In the genomic region with DNA sequence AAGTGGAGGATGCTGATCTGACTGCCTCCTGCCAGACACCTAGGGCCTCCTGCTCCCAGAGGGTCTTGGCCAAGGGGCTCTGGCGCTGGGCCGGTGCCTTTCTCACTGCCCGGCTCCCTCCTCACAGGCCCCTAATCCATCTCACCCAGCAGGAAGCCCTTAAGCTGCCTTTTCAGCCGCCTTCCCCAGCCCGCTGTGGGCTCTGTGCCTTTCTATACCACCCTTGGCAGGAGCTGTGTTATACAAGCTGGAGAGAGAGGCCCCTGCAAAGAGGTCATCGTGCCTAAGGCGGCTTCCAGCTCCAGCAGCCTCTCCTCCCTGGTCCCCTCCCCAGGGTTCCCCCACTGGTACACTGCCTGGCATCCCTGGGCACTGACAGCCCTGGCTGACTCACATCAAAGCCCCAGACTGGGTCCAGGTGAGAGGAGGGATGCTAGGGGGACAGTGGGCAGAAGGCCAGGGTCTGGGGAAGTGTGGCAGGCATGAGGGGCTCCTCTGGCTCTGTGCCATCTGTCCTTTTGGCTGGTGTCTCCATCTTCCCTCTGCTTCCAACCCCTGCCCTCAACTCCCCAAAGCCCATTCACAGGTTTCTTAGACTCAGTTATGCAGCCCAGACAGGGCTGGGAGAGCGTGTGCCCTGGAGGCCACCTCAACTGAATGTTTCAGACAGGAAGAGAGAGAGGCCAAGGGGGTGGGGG, we compare ENCODE assay signal across 18 cellular contexts. TPM values are rescaled to one million over a fixed set of nuclear protein-coding genes. Genes with fewer than 3 reads are reported as not detected.
DNase-seq lines count a peak whose midpoint lies in the region; ATAC-seq, FAIRE-seq and TF ChIP-seq lines count a peak whose summit lies in the region.
"Had no signal": no experiment of that assay in that cellular context is flagged by ENCODE, and none has a peak within 500 bp of the region (broad histone marks: within the 10 kb centered on the region; RNA-seq: fewer than 3 reads in every experiment).

No MANE protein-coding gene starts in this region.

- no peak for TF ChIP-seq POLR2A in GM12878 (IDR thresholded peaks at IDR 0.05; ENCODE audit: low read depth, low read length)

- CTCF ChIA-PET in GM12878 (lab: Yijun Ruan, JAX), result interaction anchor here (1.4 kb wide), 1 partner anchor 11 kb away, joined by 3 read pairs; no protein-coding TSS in a partner anchor

- no peak overlapping the region for H3K4me2 ChIP-seq in DND-41 (ENCODE audit: insufficient read depth, low read length)
- H3K4me2 ChIP-seq in GM12878 (ENCODE audit: control insufficient read depth, insufficient read depth), result peak overlapping the region; percentile 39; the same call in 1 of the 2 replicates

- no peaks in the 10 kb centered on the region for H3K27me3 ChIP-seq in DND-41 (ENCODE audit: insufficient read depth, low read length, poor library complexity)
- peaks cover 82% of the 10 kb centered on the region for H3K27me3 ChIP-seq in HUES64 (ENCODE audit: insufficient read depth, low read length)
- no peaks in the 10 kb centered on the region for H3K27me3 ChIP-seq in GM12878 (replicated peaks in 1 of 2; ENCODE audit: control insufficient read depth in 2 of 2, insufficient read depth in 2 of 2, low read length in 1 of 2)
- H3K27me3 ChIP-seq: right lobe of liver had no signal

- peak overlapping the region; percentile 47 for H3K27ac Mint-ChIP-seq in neural crest cell (ENCODE audit: unreplicated experiment)
- H3K27ac Mint-ChIP-seq: activated T-cell treated with anti-CD3 and anti-CD28 coated beads, Interleukin-2, amount 50 U/mL, for 72 hours; CD4-positive, alpha-beta T cell; IgD-negative memory B cell had no signal

- TF ChIP-seq EP300 in GM12878 (IDR thresholded peaks at IDR 0.05; ENCODE audit: borderline replicate concordance in 1 of 2, control insufficient read depth in 1 of 2, low read depth in 2 of 2, low read length in 2 of 2), result no peak

- peaks cover 8% of the 10 kb centered on the region for H3K9me3 Mint-ChIP-seq in neural crest cell
- H3K9me3 Mint-ChIP-seq: activated T-cell treated with anti-CD3 and anti-CD28 coated beads, Interleukin-2, amount 50 U/mL, for 72 hours; CD4-positive, alpha-beta T cell had no signal

- H2AFZ ChIP-seq in DND-41 (ENCODE audit: low read depth, low read length) (no peak overlapping the region), GM12878 (ENCODE audit: control insufficient read depth, low read depth, low read length) (peak overlapping the region; percentile 21)

- H3K27ac ChIP-seq in DND-41 (ENCODE audit: low read length), result no peak overlapping the region
- H3K27ac ChIP-seq in HUES64 (ENCODE audit: low read depth, low read length), result peak overlapping the region; percentile 76
- H3K27ac ChIP-seq in GM12878 (ENCODE audit: control insufficient read depth, insufficient read depth), result 0 out of 2 replicates have a peak overlapping the region, but pooled peaks have one; percentile 20
- H3K27ac ChIP-seq: right lobe of liver had no signal

- TF ChIP-seq RAD21 in GM12878 (IDR thresholded peaks at IDR 0.05; ENCODE audit: insufficient read depth, low read depth, low read length), result no peak

- POLR2A ChIA-PET in GM12878 (lab: Charles Lee), result no interaction called here

- no peak overlapping the region for H3K4me3 ChIP-seq in DND-41 (ENCODE audit: low read depth in 1 of 2, low read length in 2 of 2)
- H3K4me3 ChIP-seq in HUES64 (ENCODE audit: low read length), result peak overlapping the region; percentile 19
- no peak overlapping the region for H3K4me3 ChIP-seq in GM12878
- H3K4me3 ChIP-seq: right lobe of liver had no signal

- H3K9me3 ChIP-seq in DND-41 (ENCODE audit: insufficient read depth, low read length, severe bottlenecking), result no peaks in the 10 kb centered on the region
- H3K9me3 ChIP-seq in HUES64 (ENCODE audit: insufficient read depth, low read depth, low read length), result no peaks in the 10 kb centered on the region
- no peaks in the 10 kb centered on the region for H3K9me3 ChIP-seq in GM12878 (replicated peaks; ENCODE audit: control insufficient read depth, insufficient read depth, low read length)
- H3K9me3 ChIP-seq: right lobe of liver had no signal

- ATAC-seq in DND-41 (ENCODE audit: insufficient read depth, low read depth) (peak; percentile 39; the same call in 1 of the 3 replicates), GM12878 (0 out of 3 replicates have a peak, but pooled peaks have one; percentile 17), GM21529 (IDR thresholded peaks at IDR 0.05; ENCODE audit: unreplicated experiment) (no peak)
- ATAC-seq: activated T-cell treated with anti-CD3 and anti-CD28 coated beads, Interleukin-2, amount 50 U/mL, for 72 hours had no signal

- TF ChIP-seq CTCF in DND-41 (IDR thresholded peaks at IDR 0.05; ENCODE audit: borderline replicate concordance, extremely low read depth, low read length, poor library complexity, severe bottlenecking), result no peak
- no peak for TF ChIP-seq CTCF in GM12878 (IDR thresholded peaks at IDR 0.05 in 2 of 3, conservative IDR thresholded peaks at IDR 0.05 in 1 of 3; ENCODE audit: control insufficient read depth in 2 of 3, extremely low read depth in 1 of 3, insufficient read depth in 1 of 3, low read depth in 3 of 3, low read length in 3 of 3)
- no peak for TF ChIP-seq CTCF in neural crest cell (conservative IDR thresholded peaks at IDR 0.05)

- H3K4me1 ChIP-seq in DND-41 (ENCODE audit: insufficient read depth, low read length), result no peaks in the 10 kb centered on the region
- peaks cover 43% of the 10 kb centered on the region for H3K4me1 ChIP-seq in HUES64 (ENCODE audit: insufficient read depth, low read length)
- H3K4me1 ChIP-seq in GM12878 (ENCODE audit: control insufficient read depth, insufficient read depth, low read length), result peaks cover 13% of the 10 kb centered on the region
- H3K4me1 ChIP-seq: right lobe of liver had no signal

- peak overlapping the region; percentile 13 for H3K4me3 Mint-ChIP-seq in neural crest cell
- H3K4me3 Mint-ChIP-seq: activated T-cell treated with anti-CD3 and anti-CD28 coated beads, Interleukin-2, amount 50 U/mL, for 72 hours; CD4-positive, alpha-beta T cell; IgD-negative memory B cell had no signal

- intact Hi-C loops in GM12878 (cut with micrococcal nuclease; ENCODE audit: unreplicated experiment), result no loop called here

- 3% methylated on average over 8 of the region's 8 CpGs for WGBS in HUES64
- 57% methylated on average over 8 of the region's 8 CpGs for WGBS in GM12878 (ENCODE audit: insufficient coverage, insufficient replicate concordance, low lambda C conversion rate, missing lambda C conversion rate)

- no peaks in the 10 kb centered on the region for H3K79me2 ChIP-seq in DND-41 (ENCODE audit: insufficient read depth, low read length)
- no peaks in the 10 kb centered on the region for H3K79me2 ChIP-seq in GM12878 (ENCODE audit: control insufficient read depth, insufficient read depth, low read length)

- H3K9ac ChIP-seq in DND-41 (ENCODE audit: low read depth, low read length), result no peak overlapping the region
- no peak overlapping the region for H3K9ac ChIP-seq in HUES64 (ENCODE audit: low read depth, low read length)
- H3K9ac ChIP-seq in GM12878 (ENCODE audit: control insufficient read depth, insufficient read depth, low read length), result no peak overlapping the region

- no peaks in the 10 kb centered on the region for H3K27me3 Mint-ChIP-seq in neural crest cell (ENCODE audit: low read depth)

- H4K20me1 ChIP-seq in DND-41 (ENCODE audit: insufficient read depth, low read length), result no peaks in the 10 kb centered on the region
- H4K20me1 ChIP-seq in GM12878 (ENCODE audit: control insufficient read depth, insufficient read depth), result no peaks in the 10 kb centered on the region

- SMC1A ChIA-PET in GM12878 (lab: Charles Lee; ENCODE audit: uncharacterized antibody, unreplicated experiment), result no interaction called here

- FAIRE-seq in GM12878 (lab: Jason Lieb, UNC), result no peak
- FAIRE-seq: keratinocyte had no signal

- peaks cover 87% of the 10 kb centered on the region for H3K4me1 Mint-ChIP-seq in neural crest cell
- H3K4me1 Mint-ChIP-seq: IgD-negative memory B cell had no signal

- RAD21 ChIA-PET in GM12878 (lab: Charles Lee; ENCODE audit: unreplicated experiment), result no interaction called here

- in situ Hi-C loops in GM12878 (cut with MboI), result no loop called here

- DNase-seq in DND-41 (no peak), GM12878 (ENCODE audit: low read depth, low spot score) (no peak), neural crest cell (ENCODE audit: low read depth, low spot score) (no peak), NCI-H1417 treated with DMSO at 0.1 percent for 48 hours (lab: John Stamatoyannopoulos, UW) (no peak), mesenteric fat pad (ENCODE audit: low spot score) (no peak)
- no peak for DNase-seq in activated CD8-positive, alpha-beta memory T cell treated with anti-CD3 and anti-CD28 coated beads, Interleukin-2, amount 50 U/mL, for 48 hours
- DNase-seq: activated CD4-positive, CD25-positive, alpha-beta regulatory T cell treated with anti-CD3 and anti-CD28 coated beads, Interleukin-2, amount 50 U/mL, for 72 hours; activated T-cell treated with anti-CD3 and anti-CD28 coated beads, Interleukin-2, amount 50 U/mL, for 72 hours; anterior cingulate cortex; CD4-positive, alpha-beta T cell; foreskin melanocyte; NCI-H2081 treated with DMSO at 0.1 percent for 48 hours; SW 1271 had no signal

- no peaks in the 10 kb centered on the region for H3K36me3 Mint-ChIP-seq in neural crest cell (ENCODE audit: low read depth)
- H3K36me3 Mint-ChIP-seq: IgD-negative memory B cell had no signal

- BruUV-seq in GM12878 (replicated peaks; lab: Mats Ljungman, UMichigan), result no TSS peak

- no peaks in the 10 kb centered on the region for H3K36me3 ChIP-seq in DND-41 (ENCODE audit: insufficient read depth, low read length)
- no peaks in the 10 kb centered on the region for H3K36me3 ChIP-seq in HUES64 (ENCODE audit: insufficient read depth, low read length)
- no peaks in the 10 kb centered on the region for H3K36me3 ChIP-seq in GM12878 (ENCODE audit: control insufficient read depth in 2 of 2, insufficient read depth in 2 of 2, low read length in 1 of 2)
- H3K36me3 ChIP-seq: right lobe of liver had no signal

RNA-seq across cellular contexts. Expression of gene FZD2, which starts 15.3 kb away (rescaled TPM):
- polyA plus RNA-seq in HUES64 (2013, experiment 1 of 2), result 30.7 TPM
- polyA plus RNA-seq in HUES64 (2013, experiment 2 of 2), result 37.2 TPM
- total RNA-seq in GM12878 (2013; cell fraction: nucleolus; rRNA removed), result 5.2 and 5.5 TPM in 2 replicates
- total RNA-seq in GM12878 (2014; rRNA removed) (1.0 and 1.5 TPM in 2 replicates), GM12878 (2014; rRNA removed; fragmentation: Illumina TruSeq; extraction: Trizol) (0.41 and 0.63 TPM in 2 replicates), GM12878 (2021) (4.2 and 4.3 TPM in 2 replicates), neural crest cell (93.5 and 96.2 TPM in 2 replicates), mesenteric fat pad (3.9 TPM)
- 0.42 TPM for polyA plus RNA-seq in GM12878 (2011; ENCODE audit: low read depth)
- polyA plus RNA-seq in GM12878 (2011; rRNA removed) (0.33 and 0.67 TPM in 2 replicates), GM12878 (2014; fragmentation: Illumina TruSeq; extraction: Trizol) (0.11 and 0.21 TPM in 2 replicates), GM12878 (2014; fragmentation: Nextera tagmentation; extraction: Ambion mirVana) (under 1 TPM in 1 of 2 experiments, not detected in 1; 0.09 TPM), GM12878 (2014; rRNA removed) (4.0 and 4.9 TPM in 2 replicates), GM12878 (2016; fragmentation: Nextera tagmentation; extraction: Ambion mirVana) (under 1 TPM; 0.25 to 0.29 TPM)
- 1.6 and 2.0 TPM in 2 replicates for polyA plus RNA-seq in GM12878 (2011; cell fraction: cytosol; rRNA removed)
- 2.9 and 4.2 TPM in 2 replicates for polyA plus RNA-seq in GM12878 (2011; cell fraction: nucleus; rRNA removed)
- polyA plus RNA-seq in GM12878 (2012), result 2.0 and 2.1 TPM in 2 replicates
- 1.5 and 3.2 TPM in 2 replicates for polyA minus RNA-seq in GM12878 (2011; rRNA and poly(A)+ RNA removed)
- 0.67 and 0.73 TPM in 2 replicates for polyA minus RNA-seq in GM12878 (2011; cell fraction: cytosol; rRNA and poly(A)+ RNA removed)
- 1.9 and 2.5 TPM in 2 replicates for polyA minus RNA-seq in GM12878 (2011; cell fraction: nucleus; rRNA and poly(A)+ RNA removed)
- total RNA-seq: CD4-positive, alpha-beta T cell had no signal
- polyA plus RNA-seq: IgD-negative memory B cell had no signal

RNA-seq across cellular contexts. Expression of gene GPATCH8, which starts 38.8 kb away (rescaled TPM):
- polyA plus RNA-seq in HUES64 (2013, experiment 1 of 2), result 23.3 TPM
- 26.7 TPM for polyA plus RNA-seq in HUES64 (2013, experiment 2 of 2)
- total RNA-seq in GM12878 (2013; cell fraction: nucleolus; rRNA removed), result 147 and 152 TPM in 2 replicates
- total RNA-seq in GM12878 (2014; rRNA removed) (16.0 and 16.8 TPM in 2 replicates), GM12878 (2014; rRNA removed; fragmentation: Illumina TruSeq; extraction: Trizol) (17.9 and 21.8 TPM in 2 replicates), GM12878 (2021) (36.6 and 38.5 TPM in 2 replicates), neural crest cell (47.0 and 52.9 TPM in 2 replicates), mesenteric fat pad (38.1 TPM)
- 11.6 TPM for polyA plus RNA-seq in GM12878 (2011; ENCODE audit: low read depth)
- polyA plus RNA-seq in GM12878 (2011; rRNA removed) (13.9 and 20.8 TPM in 2 replicates), GM12878 (2014; fragmentation: Illumina TruSeq; extraction: Trizol) (31.4 and 33.7 TPM in 2 replicates), GM12878 (2014; fragmentation: Nextera tagmentation; extraction: Ambion mirVana) (10 to 100 TPM; 11.7 to 18.2 TPM), GM12878 (2014; rRNA removed) (21.7 and 23.0 TPM in 2 replicates), GM12878 (2016; fragmentation: Nextera tagmentation; extraction: Ambion mirVana) (10 to 100 TPM; 43.3 to 45.1 TPM)
- polyA plus RNA-seq in GM12878 (2011; cell fraction: cytosol; rRNA removed), result 10.4 and 11.4 TPM in 2 replicates
- polyA plus RNA-seq in GM12878 (2011; cell fraction: nucleus; rRNA removed), result 20.2 and 24.4 TPM in 2 replicates
- polyA plus RNA-seq in GM12878 (2012), result 16.8 and 17.4 TPM in 2 replicates
- 21.7 and 33.5 TPM in 2 replicates for polyA minus RNA-seq in GM12878 (2011; rRNA and poly(A)+ RNA removed)
- polyA minus RNA-seq in GM12878 (2011; cell fraction: cytosol; rRNA and poly(A)+ RNA removed), result 8.8 and 12.4 TPM in 2 replicates
- 11.0 and 27.1 TPM in 2 replicates for polyA minus RNA-seq in GM12878 (2011; cell fraction: nucleus; rRNA and poly(A)+ RNA removed)

Comparison
In these comparisons a context has a peak if more than half of its experiments do, and no peak if none do; other contexts are left out.
1. RNA of gene FZD2, which starts 15.3 kb away (total RNA-seq): 93.5 to 96.2 TPM in neural crest cell; 3.9 TPM in mesenteric fat pad (single experiment) and 0.41 to 5.5 TPM in GM12878; every median in the first group is over 10 times any median in the second.